28 cellular contexts compared by ENCODE assay signal in the genomic region with DNA sequence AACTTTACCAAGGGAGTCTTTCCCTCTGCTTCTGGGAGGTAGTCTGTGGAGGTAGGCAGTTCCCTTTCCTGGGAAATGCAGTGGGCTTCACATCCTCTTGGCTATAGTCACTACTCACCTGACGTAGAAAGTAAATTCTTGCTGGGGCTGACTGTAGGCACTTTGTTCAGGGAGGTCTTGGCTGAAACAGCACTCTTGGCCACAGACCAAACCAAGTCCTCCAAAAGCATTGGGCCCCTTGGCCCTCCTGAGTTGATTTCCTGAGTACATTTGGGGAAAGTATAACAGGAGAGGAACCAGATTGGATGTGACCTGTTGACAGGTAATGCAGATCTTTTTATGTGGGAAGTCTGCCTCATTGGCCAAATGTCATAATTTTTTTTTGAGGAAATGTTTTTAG.
"Had no signal": no experiment of that assay in that cellular context is flagged by ENCODE, and none has a peak within 500 bp of the region (broad histone marks: within the 10 kb centered on the region; RNA-seq: fewer than 3 reads in every experiment).

No MANE protein-coding gene starts in this region.

- H3K4me1 ChIP-seq: SJSA1 had no signal

- ATAC-seq: activated T-cell treated with anti-CD3 and anti-CD28 coated beads, Interleukin-2, amount 50 U/mL, for 4 hours; SK-N-SH treated with all-trans-retinoic acid at 6 μM for 48 hours had no signal

- H3K9me3 ChIP-seq: adrenal gland, MG63, Peyer's patch, SJSA1 had no signal

- H3K4me3 ChIP-seq: adrenal gland, MG63, Peyer's patch, SJSA1 had no signal

- H3K9me3 Mint-ChIP-seq: activated naive CD4-positive, alpha-beta T cell treated with anti-CD3 and anti-CD28 coated beads for 36 hours; activated T-cell treated with anti-CD3 and anti-CD28 coated beads, Interleukin-2, amount 50 U/mL, for 4 hours; central memory CD8-positive, alpha-beta T cell; T-helper 1 cell treated with Interleukin-12 subunit alpha and Interleukin-12 subunit beta and Interleukin-4 antibody, amounts not matched to agents 30 μg/mL and 1 μg/mL, for 36 hours had no signal

- H3K36me3 ChIP-seq: MG63, SJSA1 had no signal

- H3K27ac ChIP-seq: Peyer's patch, SJSA1 had no signal

- H3K27me3 ChIP-seq: adrenal gland, MG63, Peyer's patch, SJSA1 had no signal

- H3K27me3 Mint-ChIP-seq: activated naive CD8-positive, alpha-beta T cell; central memory CD8-positive, alpha-beta T cell had no signal

- H3K27ac Mint-ChIP-seq: activated naive CD4-positive, alpha-beta T cell treated with anti-CD3 and anti-CD28 coated beads for 36 hours; activated naive CD8-positive, alpha-beta T cell; T-helper 1 cell treated with Interleukin-12 subunit alpha and Interleukin-12 subunit beta and Interleukin-4 antibody, amounts not matched to agents 30 μg/mL and 1 μg/mL, for 36 hours had no signal

- H3K4me3 Mint-ChIP-seq: activated naive CD4-positive, alpha-beta T cell treated with anti-CD3 and anti-CD28 coated beads for 36 hours; activated naive CD8-positive, alpha-beta T cell; activated T-cell treated with anti-CD3 and anti-CD28 coated beads, Interleukin-2, amount 50 U/mL, for 4 hours; central memory CD8-positive, alpha-beta T cell; T-helper 1 cell treated with Interleukin-12 subunit alpha and Interleukin-12 subunit beta and Interleukin-4 antibody, amounts not matched to agents 30 μg/mL and 1 μg/mL, for 36 hours had no signal

- DNase-seq: activated CD4-positive, alpha-beta T cell treated with anti-CD3 and anti-CD28 coated beads for 48 hours; activated CD4-positive, alpha-beta T cell treated with anti-CD3 and anti-CD28 coated beads, Interleukin-2, amount 50 U/mL, for 4 hours; activated CD4-positive, CD25-positive, alpha-beta regulatory T cell treated with anti-CD3 and anti-CD28 coated beads, Interleukin-2, amount 50 U/mL, for 72 hours; activated CD8-positive, alpha-beta memory T cell treated with anti-CD3 and anti-CD28 coated beads for 24 hours; activated gamma-delta T cell; activated naive CD4-positive, alpha-beta T cell treated with anti-CD3 and anti-CD28 coated beads for 36 hours; activated T-cell treated with anti-CD3 and anti-CD28 coated beads, Interleukin-2, amount 50 U/mL, for 4 hours; adrenal gland; anterior cingulate cortex; IMR-90; KG1; MG63; MV-4-11; NCI-H1092 treated with DMSO at 0.1 percent for 48 hours; NCI-H1417 treated with DMSO at 0.1 percent for 48 hours; NCI-H1694; NCI-H2029; NCI-H2107; NCI-H345; NCI-H510A treated with DMSO at 0.1 percent for 48 hours; Peyer's patch; SHP77; SW 1271 had no signal
